Comparison of ENCODE assay signal across 10 cellular contexts in the genomic region with DNA sequence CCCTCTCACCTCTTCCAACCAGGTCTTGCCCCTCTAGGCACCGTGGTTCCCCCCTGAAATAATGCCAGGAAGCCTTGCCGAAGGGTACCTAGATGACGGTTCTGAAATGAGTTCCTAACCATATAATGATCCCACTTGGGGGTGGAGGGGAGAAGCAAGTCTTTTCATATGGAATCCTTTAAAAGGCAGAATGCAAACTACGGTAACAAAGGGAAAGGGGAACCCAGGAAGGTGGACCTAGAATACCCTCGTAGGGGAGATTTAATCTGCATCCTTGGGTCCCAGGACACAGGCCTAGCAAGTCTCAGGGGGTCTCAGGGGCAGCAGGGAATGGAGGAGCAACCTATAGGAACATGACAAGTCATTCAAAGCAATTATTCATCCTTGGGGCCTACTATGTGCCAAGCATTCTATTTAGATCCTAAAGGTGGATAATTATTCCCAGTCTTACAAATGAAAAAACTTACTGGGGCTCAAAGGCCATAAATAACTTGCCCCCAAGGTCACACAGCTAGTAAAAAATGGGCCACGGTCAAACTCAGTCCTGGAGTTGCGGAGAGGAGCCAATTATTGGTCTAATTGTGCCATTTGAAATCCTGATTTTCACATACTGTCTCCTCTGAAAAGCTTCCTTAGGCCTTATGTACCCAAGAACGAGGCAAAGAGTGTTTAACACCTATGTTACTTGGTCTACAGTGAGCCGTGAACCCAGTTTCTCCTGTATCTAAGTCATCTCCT. TPM values are rescaled to one million over a fixed set of nuclear protein-coding genes. Genes with fewer than 3 reads are reported as not detected.
DNase-seq lines count a peak whose midpoint lies in the region; ATAC-seq and TF ChIP-seq lines count a peak whose summit lies in the region.
"Had no signal": no experiment of that assay in that cellular context is flagged by ENCODE, and none has a peak within 500 bp of the region (broad histone marks: within the 10 kb centered on the region; RNA-seq: fewer than 3 reads in every experiment).

No MANE protein-coding gene starts in this region.

- peaks cover 95% of the 10 kb centered on the region for H4K20me1 ChIP-seq in Loucy (ENCODE audit: insufficient read depth, low read length, poor library complexity, severe bottlenecking)

- no peak overlapping the region for H3K4me3 ChIP-seq in CD4-positive, alpha-beta memory T cell (ENCODE audit: low read length in 2 of 2)
- H3K4me3 ChIP-seq in Loucy (ENCODE audit: low read length, poor library complexity, severe bottlenecking) (peak overlapping the region; percentile 58), endodermal cell (ENCODE audit: low read length) (no peak overlapping the region), suprapubic skin (no peak overlapping the region)

- peak overlapping the region in 3 of 7 donors; percentile 28 to 66 (median 34) for H3K27ac Mint-ChIP-seq in CD4-positive, alpha-beta memory T cell
- H3K27ac Mint-ChIP-seq in endodermal cell, result no peak overlapping the region
- no peak overlapping the region for H3K27ac Mint-ChIP-seq in neural crest cell (ENCODE audit: unreplicated experiment)

- peak overlapping the region in 7 of 8 donors; percentile 3 to 80 (median 59) for H3K4me3 Mint-ChIP-seq in CD4-positive, alpha-beta memory T cell
- H3K4me3 Mint-ChIP-seq in endodermal cell (peak overlapping the region; percentile 74), neural crest cell (peak overlapping the region; percentile 70)

- no peak for TF ChIP-seq EP300 in suprapubic skin (IDR thresholded peaks at IDR 0.05)

- no peaks in the 10 kb centered on the region for H3K9me3 ChIP-seq in CD4-positive, alpha-beta memory T cell (ENCODE audit: control insufficient read depth in 1 of 2, low read length in 2 of 2)
- no peaks in the 10 kb centered on the region for H3K9me3 ChIP-seq in Loucy (ENCODE audit: insufficient read depth, low read depth, low read length)
- H3K9me3 ChIP-seq in endodermal cell (ENCODE audit: control insufficient read depth, low read length), result no peaks in the 10 kb centered on the region
- no peaks in the 10 kb centered on the region for H3K9me3 ChIP-seq in suprapubic skin

- no peak overlapping the region for H3K9ac ChIP-seq in Loucy (ENCODE audit: low read depth, low read length, poor library complexity, severe bottlenecking)
- no peak overlapping the region for H3K9ac ChIP-seq in endodermal cell (ENCODE audit: extremely low read depth, low read length, poor library complexity, severe bottlenecking)

- H3K36me3 ChIP-seq in CD4-positive, alpha-beta memory T cell (ENCODE audit: insufficient read depth, low read length), result no peaks in the 10 kb centered on the region
- H3K36me3 ChIP-seq in Loucy (ENCODE audit: insufficient read depth, low read length) (peaks cover 16% of the 10 kb centered on the region; the same call in 1 of the 2 replicates), endodermal cell (ENCODE audit: control insufficient read depth, insufficient read depth, low read length) (no peaks in the 10 kb centered on the region), suprapubic skin (no peaks in the 10 kb centered on the region)

- no peak for DNase-seq in CD4-positive, alpha-beta memory T cell
- DNase-seq in endodermal cell (peak; percentile 63), neural crest cell (ENCODE audit: low read depth, low spot score) (no peak), SW480 (ENCODE audit: low spot score) (no peak), foreskin keratinocyte (no peak), suprapubic skin (ENCODE audit: low spot score in 2 of 2) (no peak)
- DNase-seq: activated effector memory CD4-positive, alpha-beta T cell treated with anti-CD3 and anti-CD28 coated beads, Interleukin-2, amount 50 U/mL, for 16 hours; right cardiac atrium had no signal

- WGBS in endodermal cell (ENCODE audit: insufficient coverage in 1 of 2, insufficient read length in 1 of 2), 2 experiments, result 48% methylated on average over 7 of the region's 9 CpGs; no CpG with 5 or more reads in 1 of the 2 experiments
- WGBS in suprapubic skin, result 59% methylated on average over 9 of the region's 9 CpGs

- no peaks in the 10 kb centered on the region for H3K27me3 Mint-ChIP-seq in CD4-positive, alpha-beta memory T cell
- H3K27me3 Mint-ChIP-seq in endodermal cell (ENCODE audit: insufficient read depth), result peaks cover 86% of the 10 kb centered on the region
- peaks cover 60% of the 10 kb centered on the region for H3K27me3 Mint-ChIP-seq in neural crest cell (ENCODE audit: low read depth)

- no peaks in the 10 kb centered on the region for H3F3A ChIP-seq in Loucy (ENCODE audit: low read depth)

- H3K27ac ChIP-seq in CD4-positive, alpha-beta memory T cell (ENCODE audit: low read depth, low read length), result no peak overlapping the region
- H3K27ac ChIP-seq in endodermal cell (ENCODE audit: low read depth, low read length) (no peak overlapping the region), foreskin keratinocyte (no peak overlapping the region), suprapubic skin (no peak overlapping the region)

- POLR2A ChIA-PET in CD4-positive, alpha-beta memory T cell (lab: Charles Lee; ENCODE audit: partially characterized antibody), result interaction anchor here (0.9 to 1.4 kb wide), 2 partner anchors 8 to 9 kb away, joined by 3 to 9 read pairs; a partner anchor contains a TSS

- CTCF ChIA-PET in CD4-positive, alpha-beta memory T cell (lab: Charles Lee; ENCODE audit: partially characterized antibody), result no interaction called here

- peak overlapping the region; percentile 66 for H3K4me2 ChIP-seq in Loucy (ENCODE audit: low read depth, low read length, poor library complexity, severe bottlenecking)

- no peaks in the 10 kb centered on the region for H3K36me3 Mint-ChIP-seq in CD4-positive, alpha-beta memory T cell
- H3K36me3 Mint-ChIP-seq in endodermal cell (ENCODE audit: low read depth) (peaks cover 2% of the 10 kb centered on the region), neural crest cell (ENCODE audit: low read depth) (no peaks in the 10 kb centered on the region)

- H3K9me2 ChIP-seq in Loucy (replicated peaks; ENCODE audit: low read depth, low read length), result no peaks in the 10 kb centered on the region

- intact Hi-C loops in CD4-positive, alpha-beta memory T cell (cut with micrococcal nuclease), result no loop called here

- H2AFZ ChIP-seq in Loucy (ENCODE audit: low read length), result no peak overlapping the region

- ATAC-seq in foreskin keratinocyte, result no peak
- ATAC-seq in GM19395 (IDR thresholded peaks at IDR 0.05; ENCODE audit: unreplicated experiment), result no peak

- no peak for TF ChIP-seq CTCF in Loucy (conservative IDR thresholded peaks at IDR 0.05; ENCODE audit: low read length)
- TF ChIP-seq CTCF in endodermal cell (conservative IDR thresholded peaks at IDR 0.05), result no peak
- TF ChIP-seq CTCF in neural crest cell (conservative IDR thresholded peaks at IDR 0.05), result no peak
- no peak for TF ChIP-seq CTCF in foreskin keratinocyte (conservative IDR thresholded peaks at IDR 0.05)
- no peak for TF ChIP-seq CTCF in suprapubic skin (IDR thresholded peaks at IDR 0.05)

- peaks cover 100% of the 10 kb centered on the region for H3K79me2 ChIP-seq in Loucy (ENCODE audit: insufficient read depth, low read length)

- H3K4me1 ChIP-seq in CD4-positive, alpha-beta memory T cell (ENCODE audit: insufficient read depth, low read length), result peaks cover 86% of the 10 kb centered on the region
- peaks cover 33% of the 10 kb centered on the region for H3K4me1 ChIP-seq in Loucy (ENCODE audit: insufficient read depth, low read length, poor library complexity, severe bottlenecking)
- peaks cover 11% of the 10 kb centered on the region for H3K4me1 ChIP-seq in endodermal cell (ENCODE audit: control insufficient read depth, insufficient read depth, low read length)
- H3K4me1 ChIP-seq in foreskin keratinocyte, result peaks cover 8% of the 10 kb centered on the region
- peaks cover 55% of the 10 kb centered on the region for H3K4me1 ChIP-seq in suprapubic skin

- H3K27me3 ChIP-seq in CD4-positive, alpha-beta memory T cell (ENCODE audit: insufficient read depth, low read length), result no peaks in the 10 kb centered on the region
- H3K27me3 ChIP-seq in Loucy (ENCODE audit: insufficient read depth, low read length, poor library complexity, severe bottlenecking) (no peaks in the 10 kb centered on the region), endodermal cell (ENCODE audit: control insufficient read depth, insufficient read depth, low read length, poor library complexity, severe bottlenecking) (no peaks in the 10 kb centered on the region), foreskin keratinocyte (no peaks in the 10 kb centered on the region), suprapubic skin (no peaks in the 10 kb centered on the region)

- H3K4me1 Mint-ChIP-seq in CD4-positive, alpha-beta memory T cell, result peaks cover 48 to 84% (median 66%) of the 10 kb centered on the region in 4 donors
- H3K4me1 Mint-ChIP-seq in endodermal cell, result peaks cover 74% of the 10 kb centered on the region
- peaks cover 79% of the 10 kb centered on the region for H3K4me1 Mint-ChIP-seq in neural crest cell

- TF ChIP-seq POLR2A in suprapubic skin (IDR thresholded peaks at IDR 0.05), result no peak

- H3K9me3 Mint-ChIP-seq in CD4-positive, alpha-beta memory T cell, result peaks cover 0 to 4% (median 0%) of the 10 kb centered on the region in 8 donors
- peaks cover 9% of the 10 kb centered on the region for H3K9me3 Mint-ChIP-seq in endodermal cell
- no peaks in the 10 kb centered on the region for H3K9me3 Mint-ChIP-seq in neural crest cell

RNA-seq across cellular contexts. Expression of a gene that starts 8.8 kb away (rescaled TPM):
- total RNA-seq in CD4-positive, alpha-beta memory T cell, result 10 to 100 TPM; 47.1 to 48.7 TPM
- 1 to 10 TPM; 1.9 to 7.0 TPM for polyA plus RNA-seq in CD4-positive, alpha-beta memory T cell
- total RNA-seq in endodermal cell (10 to 100 TPM; 31.3 to 37.9 TPM), neural crest cell (33.2 and 41.1 TPM in 2 replicates), foreskin keratinocyte (20.4 and 22.5 TPM in 2 replicates), suprapubic skin (10 to 100 TPM; 20.9 to 36.0 (median 32.5) TPM)
- polyA plus RNA-seq in endodermal cell (2013, experiment 1 of 2), result 31.8 TPM
- polyA plus RNA-seq in endodermal cell (2013, experiment 2 of 2), result 30.2 TPM
- 6.7 and 6.8 TPM in 2 replicates for polyA plus RNA-seq in foreskin keratinocyte
